In the genomic region with DNA sequence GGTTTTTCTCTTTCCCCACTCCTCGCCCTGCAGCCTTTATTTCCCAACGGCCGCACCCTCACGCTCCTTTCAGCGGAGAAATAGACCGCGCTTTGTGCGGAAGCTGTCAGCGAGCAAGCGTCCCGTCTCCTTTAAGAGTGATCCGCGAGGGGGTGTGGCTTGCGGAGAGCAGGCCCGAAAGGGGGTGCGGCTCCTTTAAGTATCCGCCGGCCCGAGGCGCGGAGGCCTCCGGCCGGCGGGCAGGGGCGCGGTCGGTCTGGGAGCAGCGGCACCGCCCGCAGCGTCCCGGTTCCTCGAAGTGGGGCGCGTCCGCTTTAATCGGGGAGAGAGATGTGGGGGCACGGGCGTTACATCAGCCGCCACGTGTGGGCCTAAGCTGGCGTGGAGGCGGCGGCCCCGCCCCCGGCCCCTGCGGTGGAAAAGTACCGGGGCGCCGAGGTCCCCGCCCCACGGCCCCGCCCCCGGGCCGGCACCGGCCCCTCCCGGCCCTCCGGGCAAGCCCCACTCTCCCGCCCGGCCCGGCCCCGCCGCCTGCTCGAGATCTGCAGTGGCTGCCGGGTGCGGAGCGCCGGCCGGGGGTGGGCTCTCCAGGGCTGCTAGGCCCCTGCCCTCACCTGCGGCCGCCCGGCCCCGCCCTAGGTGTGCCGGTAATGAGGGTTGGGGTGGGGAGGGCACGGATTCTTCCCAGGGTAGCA, we compare ENCODE assay signal across 8 cellular contexts. TPM values are rescaled to one million over a fixed set of nuclear protein-coding genes. Genes with fewer than 3 reads are reported as not detected.
A peak's percentile ranks its signal among the peaks of the same experiment; 100 is the strongest.
DNase-seq lines count a peak whose midpoint lies in the region.

No MANE protein-coding gene starts in this region.

- H3K9me3 ChIP-seq in neuronal stem cell (replicated peaks in 1 of 2; ENCODE audit: control insufficient read depth in 2 of 2, insufficient read depth in 1 of 2, low read depth in 1 of 2, low read length in 2 of 2), result no peaks in the 10 kb centered on the region

- H2BK5ac ChIP-seq in neuronal stem cell (ENCODE audit: low read length), result peak overlapping the region; percentile 99

- peak overlapping the region; percentile 99 for H3K18ac ChIP-seq in neuronal stem cell (ENCODE audit: low read length)

- H2AK5ac ChIP-seq in neuronal stem cell (ENCODE audit: low read depth, low read length), result peak overlapping the region; percentile 92

- H4K91ac ChIP-seq in neuronal stem cell (ENCODE audit: low read depth, low read length, poor library complexity), result no peak overlapping the region

- H3K36me3 ChIP-seq in neuronal stem cell (replicated peaks in 1 of 2; ENCODE audit: control insufficient read depth in 2 of 2, insufficient read depth in 2 of 2, low read length in 2 of 2), result peaks cover 0 to 4% of the 10 kb centered on the region in 2 donors

- no peaks in the 10 kb centered on the region for H3K79me1 ChIP-seq in neuronal stem cell (ENCODE audit: low read depth, low read length)

- H3K4me2 ChIP-seq in neuronal stem cell (ENCODE audit: insufficient read depth, low read length, poor library complexity, severe bottlenecking), result peak overlapping the region; percentile 85

- peak overlapping the region; percentile 83 for H2AFZ ChIP-seq in neuronal stem cell (ENCODE audit: low read length)

- no peak overlapping the region for H4K8ac ChIP-seq in neuronal stem cell (ENCODE audit: low read depth, low read length)

- no CpG with 5 or more reads among the region's 75 CpGs for WGBS in neuronal stem cell (ENCODE audit: extremely low coverage in 2 of 2, insufficient read length in 2 of 2, insufficient replicate concordance in 1 of 2), 2 donors

- H2BK120ac ChIP-seq in neuronal stem cell (ENCODE audit: low read depth, low read length), result peak overlapping the region; percentile 77

- no peak overlapping the region for H2BK12ac ChIP-seq in neuronal stem cell (ENCODE audit: low read length)

- peaks cover 0 to 23% (median 0%) of the 10 kb centered on the region in 3 experiments for H3K27me3 ChIP-seq in neuronal stem cell (ENCODE audit: control insufficient read depth in 3 of 3, insufficient read depth in 3 of 3, low read depth in 1 of 3, low read length in 3 of 3)

- peak overlapping the region; percentile 90 for H3K14ac ChIP-seq in neuronal stem cell (ENCODE audit: low read length)

- H3K4ac ChIP-seq in neuronal stem cell (ENCODE audit: low read length), result no peak overlapping the region

- H3K4me3 ChIP-seq in neuronal stem cell (ENCODE audit: low read length in 2 of 2), result peak overlapping the region; percentile 48 to 98

- peak overlapping the region; percentile 89 for H3K27ac ChIP-seq in neuronal stem cell (replicated peaks; ENCODE audit: low read length)

- peak overlapping the region; percentile 95 for H3K9ac ChIP-seq in neuronal stem cell (ENCODE audit: low read depth, low read length, poor library complexity)

- H2BK15ac ChIP-seq in neuronal stem cell (ENCODE audit: low read length), result peak overlapping the region; percentile 92

- DNase-seq in ELR (ENCODE audit: low read depth) (peak; percentile 94), GOT3 (lab: John Stamatoyannopoulos, UW) (peak; percentile 78), LHCN-M2 (ENCODE audit: low read depth) (peak; percentile 80), SHP77 treated with DMSO at 0.1 percent for 48 hours (lab: John Stamatoyannopoulos, UW) (peak; percentile 46), activated gamma-delta T cell (lab: John Stamatoyannopoulos, UW) (peak; percentile 70), foreskin melanocyte (peak; percentile 81), neuronal stem cell (ENCODE audit: low spot score) (peak; percentile 87), stromal cell of bone marrow (ENCODE audit: low read depth) (peak; percentile 79)

- peaks cover 19 to 20% of the 10 kb centered on the region in 2 donors for H3K4me1 ChIP-seq in neuronal stem cell (ENCODE audit: control insufficient read depth in 2 of 2, insufficient read depth in 1 of 2, low read depth in 1 of 2, low read length in 2 of 2)

- H3K23ac ChIP-seq in neuronal stem cell (ENCODE audit: low read depth, low read length, poor library complexity), result peak overlapping the region; percentile 95

RNA-seq across cellular contexts. Expression of a gene that starts 1.2 kb away (rescaled TPM):
- 0.06 and 0.40 TPM in 2 replicates for total RNA-seq in LHCN-M2 (2014; rRNA removed)
- 0.43 TPM for polyA plus RNA-seq in LHCN-M2 (2012)
- 10.8 TPM for polyA plus RNA-seq in neuronal stem cell (2013, experiment 1 of 2)
- 10.8 TPM for polyA plus RNA-seq in neuronal stem cell (2013, experiment 2 of 2)

RNA-seq across cellular contexts. Expression of a gene that starts 38.7 kb away (rescaled TPM):
- total RNA-seq in LHCN-M2 (2014; rRNA removed), result 5.1 and 5.2 TPM in 2 replicates
- polyA plus RNA-seq in LHCN-M2 (2012), result 6.6 TPM
- polyA plus RNA-seq in neuronal stem cell (2013, experiment 1 of 2), result 5.3 TPM
- 5.5 TPM for polyA plus RNA-seq in neuronal stem cell (2013, experiment 2 of 2)

RNA-seq across cellular contexts. Expression of a gene that starts 51.0 kb away (rescaled TPM):
- total RNA-seq in LHCN-M2 (2014; rRNA removed), result 110 and 115 TPM in 2 replicates
- polyA plus RNA-seq in LHCN-M2 (2012), result 104 TPM
- 64.3 TPM for polyA plus RNA-seq in neuronal stem cell (2013, experiment 1 of 2)
- 60.7 TPM for polyA plus RNA-seq in neuronal stem cell (2013, experiment 2 of 2)

RNA-seq across cellular contexts. Expression of a gene that starts 55.3 kb away (rescaled TPM):
- 188 and 200 TPM in 2 replicates for total RNA-seq in LHCN-M2 (2014; rRNA removed)
- polyA plus RNA-seq in LHCN-M2 (2012), result 169 TPM
- 44.2 TPM for polyA plus RNA-seq in neuronal stem cell (2013, experiment 1 of 2)
- polyA plus RNA-seq in neuronal stem cell (2013, experiment 2 of 2), result 41.9 TPM

Comparison
In these comparisons a context has a peak if more than half of its experiments do, and no peak if none do; other contexts are left out.
1. Peak in every context shown above with its lines: DNase-seq, H3K4me3 ChIP-seq and H3K27ac ChIP-seq.